In the genomic region with DNA sequence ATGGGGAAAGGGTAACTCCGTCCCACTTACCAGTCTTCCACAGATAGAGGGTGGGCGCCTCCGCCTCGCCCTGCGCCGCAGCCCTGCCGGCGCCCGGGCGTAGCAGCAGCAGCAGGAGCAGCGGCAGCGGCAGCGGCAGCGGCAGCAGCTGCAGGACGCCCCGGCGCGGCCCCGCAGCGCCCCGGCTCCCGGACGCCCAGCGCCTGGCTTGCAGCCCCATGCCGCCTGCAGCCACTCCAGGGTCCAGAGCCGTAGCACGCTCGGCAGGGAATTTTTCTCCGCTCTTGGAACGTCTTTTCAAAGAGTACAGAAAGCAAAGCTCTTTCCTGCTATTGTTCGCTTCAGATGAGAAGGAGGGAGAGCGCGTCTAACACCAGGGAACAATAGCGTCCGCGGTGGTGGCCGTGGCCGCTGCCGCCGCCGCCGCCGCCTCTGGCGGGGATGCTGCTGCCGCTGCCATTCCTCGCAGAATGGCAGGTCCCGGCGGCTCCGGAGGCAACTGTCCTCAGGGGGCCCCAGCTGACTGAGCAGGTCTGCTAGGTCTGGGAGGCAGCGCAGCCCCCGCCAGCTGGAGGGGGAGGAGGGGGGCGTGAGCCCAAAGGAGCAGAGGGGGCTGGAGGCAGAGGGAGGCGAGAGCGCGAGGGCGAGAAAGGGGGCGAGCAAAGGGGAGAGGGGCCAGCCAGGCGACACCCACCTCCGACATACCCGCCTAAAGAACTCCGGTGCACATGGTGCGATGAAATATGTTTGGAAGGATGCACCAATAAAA, we compare ENCODE assay signal across 7 cellular contexts. TPM values are rescaled to one million over a fixed set of nuclear protein-coding genes. Genes with fewer than 3 reads are reported as not detected.
DNase-seq lines count a peak whose midpoint lies in the region; ATAC-seq and TF ChIP-seq lines count a peak whose summit lies in the region.

A gene with protein sequence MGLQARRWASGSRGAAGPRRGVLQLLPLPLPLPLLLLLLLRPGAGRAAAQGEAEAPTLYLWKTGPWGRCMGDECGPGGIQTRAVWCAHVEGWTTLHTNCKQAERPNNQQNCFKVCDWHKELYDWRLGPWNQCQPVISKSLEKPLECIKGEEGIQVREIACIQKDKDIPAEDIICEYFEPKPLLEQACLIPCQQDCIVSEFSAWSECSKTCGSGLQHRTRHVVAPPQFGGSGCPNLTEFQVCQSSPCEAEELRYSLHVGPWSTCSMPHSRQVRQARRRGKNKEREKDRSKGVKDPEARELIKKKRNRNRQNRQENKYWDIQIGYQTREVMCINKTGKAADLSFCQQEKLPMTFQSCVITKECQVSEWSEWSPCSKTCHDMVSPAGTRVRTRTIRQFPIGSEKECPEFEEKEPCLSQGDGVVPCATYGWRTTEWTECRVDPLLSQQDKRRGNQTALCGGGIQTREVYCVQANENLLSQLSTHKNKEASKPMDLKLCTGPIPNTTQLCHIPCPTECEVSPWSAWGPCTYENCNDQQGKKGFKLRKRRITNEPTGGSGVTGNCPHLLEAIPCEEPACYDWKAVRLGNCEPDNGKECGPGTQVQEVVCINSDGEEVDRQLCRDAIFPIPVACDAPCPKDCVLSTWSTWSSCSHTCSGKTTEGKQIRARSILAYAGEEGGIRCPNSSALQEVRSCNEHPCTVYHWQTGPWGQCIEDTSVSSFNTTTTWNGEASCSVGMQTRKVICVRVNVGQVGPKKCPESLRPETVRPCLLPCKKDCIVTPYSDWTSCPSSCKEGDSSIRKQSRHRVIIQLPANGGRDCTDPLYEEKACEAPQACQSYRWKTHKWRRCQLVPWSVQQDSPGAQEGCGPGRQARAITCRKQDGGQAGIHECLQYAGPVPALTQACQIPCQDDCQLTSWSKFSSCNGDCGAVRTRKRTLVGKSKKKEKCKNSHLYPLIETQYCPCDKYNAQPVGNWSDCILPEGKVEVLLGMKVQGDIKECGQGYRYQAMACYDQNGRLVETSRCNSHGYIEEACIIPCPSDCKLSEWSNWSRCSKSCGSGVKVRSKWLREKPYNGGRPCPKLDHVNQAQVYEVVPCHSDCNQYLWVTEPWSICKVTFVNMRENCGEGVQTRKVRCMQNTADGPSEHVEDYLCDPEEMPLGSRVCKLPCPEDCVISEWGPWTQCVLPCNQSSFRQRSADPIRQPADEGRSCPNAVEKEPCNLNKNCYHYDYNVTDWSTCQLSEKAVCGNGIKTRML (N-terminal part only) (minus strand): TSS at position 472 of the 769 bp plus-strand sequence. CDS start 252 bp downstream, at position 220.

- H3K27me3 ChIP-seq in right atrium auricular region: no peaks in the 10 kb centered on the region

- H3K4me3 ChIP-seq in GM08714 (ENCODE audit: low read length) (peak within 1 kb of the TSS; percentile 47), right atrium auricular region (peak within 1 kb of the TSS; percentile 51 to 62)

- H3K36me3 ChIP-seq in right atrium auricular region: no peaks in the 10 kb centered on the region

- H3K27ac ChIP-seq in right atrium auricular region: peak within 1 kb of the TSS; percentile 28 to 52

- peak in 1 of 2 donors; percentile 19 for TF ChIP-seq CTCF in right atrium auricular region (IDR thresholded peaks at IDR 0.05)

- DNase-seq in NCI-H345 (lab: John Stamatoyannopoulos, UW) (peak; percentile 82), amygdala (lab: John Stamatoyannopoulos, UW) (peak in 39 of 56 donors; percentile 4 to 64 (median 35)), right atrium auricular region (ENCODE audit: low spot score) (no peak), posterior vena cava (ENCODE audit: low spot score) (peak; percentile 78), GDM1 (lab: John Stamatoyannopoulos, UW) (no peak)

- H3K9me3 ChIP-seq in right atrium auricular region: no peaks in the 10 kb centered on the region

- intact Hi-C loops in posterior vena cava (cut with DNase I): no loop called here

- peaks cover 0 to 5% of the 10 kb centered on the region in 2 donors for H3K4me1 ChIP-seq in right atrium auricular region

- ATAC-seq in HG02759 (IDR thresholded peaks at IDR 0.05; ENCODE audit: unreplicated experiment): peak; percentile 70

RNA-seq across cellular contexts. Expression of the gene that starts here (rescaled TPM):
- total RNA-seq in right atrium auricular region (1 to 10 TPM in 1 of 2 donors, under 1 TPM in 1; 0.85 to 2.9 TPM), posterior vena cava (1 to 10 TPM; 6.6 to 7.0 TPM)

Comparison
In these comparisons a context has a peak if more than half of its experiments do, and no peak if none do; other contexts are left out.
1. DNase-seq: peak in NCI-H345 (single experiment), amygdala (39 of 56) and posterior vena cava (single experiment); none in right atrium auricular region (single experiment) and GDM1 (single experiment).